ENCODE assay signal across 8 cellular contexts in the genomic region with DNA sequence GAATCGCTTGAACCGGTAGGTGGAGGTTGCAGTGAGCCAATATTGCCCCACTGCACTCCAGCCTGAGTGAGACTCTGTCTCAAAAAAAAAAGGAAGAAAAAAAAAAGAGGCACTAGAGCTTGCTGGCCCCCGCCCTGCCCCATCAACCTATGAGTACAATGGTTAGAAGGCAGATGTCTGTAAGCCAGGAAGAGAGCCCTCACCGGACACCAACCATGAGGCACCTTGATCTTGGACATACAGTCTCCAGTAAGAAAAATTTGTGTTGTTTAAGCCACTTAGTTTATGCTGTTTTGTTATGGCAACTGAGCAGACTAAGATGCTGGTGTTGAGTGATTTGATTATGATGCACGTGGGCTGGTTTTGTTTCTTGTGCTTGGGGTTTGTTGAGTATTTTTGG.
"Had no signal": no experiment of that assay in that cellular context is flagged by ENCODE, and none has a peak within 500 bp of the region (broad histone marks: within the 10 kb centered on the region; RNA-seq: fewer than 3 reads in every experiment).

No MANE protein-coding gene starts in this region.

- ATAC-seq: HCT116 had no signal

- H3K4me1 ChIP-seq: HAP-1 had no signal

- H3K4me3 ChIP-seq: GM23248, HAP-1 had no signal

- H3K27ac ChIP-seq: GM23248, HL-60 had no signal

- H3K4me3 Mint-ChIP-seq: HFFc6 had no signal

- H3K9me3 ChIP-seq: HAP-1 had no signal

- H3K9me3 Mint-ChIP-seq: HFFc6 had no signal

- DNase-seq: GM23248, GOT3, H7, HFFc6, IMR-90 had no signal

- H3K27ac Mint-ChIP-seq: HFFc6 had no signal
